Comparison of ENCODE assay signal across 8 cellular contexts in the genomic region with DNA sequence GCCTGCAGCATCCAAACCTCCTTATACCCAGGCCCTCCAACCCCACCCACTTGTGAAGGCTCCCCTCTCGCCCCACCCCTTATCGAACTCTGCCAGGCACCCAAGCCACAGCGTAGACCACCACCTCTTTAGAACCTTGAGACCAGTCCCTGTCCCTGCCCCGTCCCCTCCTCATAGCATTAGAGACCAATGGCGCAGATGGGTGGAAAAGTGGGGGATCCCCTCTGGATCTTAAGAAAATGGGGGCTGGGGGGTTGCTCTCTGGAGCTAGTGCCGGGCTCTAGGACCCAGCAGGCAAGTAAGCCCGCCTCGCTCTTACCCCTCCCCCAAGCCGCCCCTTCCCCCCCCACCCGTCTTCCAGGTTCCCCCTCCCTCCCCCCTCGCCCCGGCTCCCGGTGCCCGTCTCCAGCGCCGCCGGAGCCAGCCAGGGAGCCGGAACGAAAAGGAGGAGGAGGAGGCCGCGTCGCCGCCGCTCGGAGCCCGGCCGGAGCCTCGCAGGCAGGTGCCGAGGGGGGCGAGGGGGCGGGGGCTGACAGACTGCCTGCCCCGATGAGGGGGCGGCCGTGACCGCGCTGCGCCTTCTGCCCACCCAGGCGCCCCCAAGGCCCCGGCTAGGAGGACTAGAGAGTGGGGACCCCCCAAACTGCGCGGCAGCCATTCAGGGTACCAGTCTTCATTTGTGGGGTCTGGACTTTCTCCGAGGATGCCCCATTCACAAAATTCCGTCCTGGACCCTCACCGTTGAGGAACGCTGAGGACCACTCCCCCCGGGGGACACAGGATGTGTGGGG. TPM values are rescaled to one million over a fixed set of nuclear protein-coding genes. Genes with fewer than 3 reads are reported as not detected.
DNase-seq lines count a peak whose midpoint lies in the region; ATAC-seq, FAIRE-seq and TF ChIP-seq lines count a peak whose summit lies in the region.

A gene with protein sequence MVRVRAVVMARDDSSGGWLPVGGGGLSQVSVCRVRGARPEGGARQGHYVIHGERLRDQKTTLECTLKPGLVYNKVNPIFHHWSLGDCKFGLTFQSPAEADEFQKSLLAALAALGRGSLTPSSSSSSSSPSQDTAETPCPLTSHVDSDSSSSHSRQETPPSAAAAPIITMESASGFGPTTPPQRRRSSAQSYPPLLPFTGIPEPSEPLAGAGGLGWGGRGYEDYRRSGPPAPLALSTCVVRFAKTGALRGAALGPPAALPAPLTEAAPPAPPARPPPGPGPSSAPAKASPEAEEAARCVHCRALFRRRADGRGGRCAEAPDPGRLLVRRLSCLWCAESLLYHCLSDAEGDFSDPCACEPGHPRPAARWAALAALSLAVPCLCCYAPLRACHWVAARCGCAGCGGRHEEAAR (plus strand): TSS at position 388 of the 791 bp plus-strand sequence. CDS start 1,606 bp downstream, outside the sequence.

- H3K4me1 ChIP-seq in Peyer's patch (peaks cover 4 to 40% (median 27%) of the 10 kb centered on the region in 4 donors), mesenchymal stem cell (ENCODE audit: control insufficient read depth, insufficient read depth, low read depth, low read length) (peaks cover 43% of the 10 kb centered on the region)

- peak within 1 kb of the TSS; percentile 91 for H2AK5ac ChIP-seq in mesenchymal stem cell (ENCODE audit: low read length, severe bottlenecking)

- H3K4me2 ChIP-seq in mesenchymal stem cell (ENCODE audit: low read length, poor library complexity, severe bottlenecking): peak within 1 kb of the TSS; percentile 100

- peaks cover 28% of the 10 kb centered on the region for H3K79me1 ChIP-seq in mesenchymal stem cell (replicated peaks; ENCODE audit: low read length, poor library complexity, severe bottlenecking)

- H3K4ac ChIP-seq in mesenchymal stem cell (ENCODE audit: low read depth in 1 of 2, low read length in 2 of 2): peak within 1 kb of the TSS; percentile 83 to 99

- H2BK12ac ChIP-seq in mesenchymal stem cell (ENCODE audit: low read length in 2 of 2): peak within 1 kb of the TSS; percentile 49 to 92

- no peaks in the 10 kb centered on the region for H3K27me3 Mint-ChIP-seq in effector memory CD8-positive, alpha-beta T cell

- under 1% methylated on average over 27 of the region's 46 CpGs for WGBS in mesenchymal stem cell

- peak within 1 kb of the TSS; percentile 88 to 93 for H3K18ac ChIP-seq in mesenchymal stem cell (ENCODE audit: low read depth in 1 of 2, low read length in 2 of 2)

- no peak for TF ChIP-seq POLR2A in Peyer's patch (IDR thresholded peaks at IDR 0.05)

- TF ChIP-seq CTCF in AG10803 (conservative IDR thresholded peaks at IDR 0.05; ENCODE audit: low read length) (no peak), Peyer's patch (IDR thresholded peaks at IDR 0.05) (no peak)

- ATAC-seq in effector memory CD8-positive, alpha-beta T cell (replicated peaks): peak; percentile 62
- ATAC-seq in HG03039 (IDR thresholded peaks at IDR 0.05; ENCODE audit: unreplicated experiment): no peak

- no peaks in the 10 kb centered on the region for H3K9me3 Mint-ChIP-seq in effector memory CD8-positive, alpha-beta T cell

- H2BK15ac ChIP-seq in mesenchymal stem cell (ENCODE audit: low read depth, poor library complexity, severe bottlenecking): peak within 1 kb of the TSS; percentile 84

- H3K27ac Mint-ChIP-seq in effector memory CD8-positive, alpha-beta T cell: peak within 1 kb of the TSS; percentile 69 to 72

- H3K14ac ChIP-seq in mesenchymal stem cell (ENCODE audit: low read length in 2 of 2): peak within 1 kb of the TSS in 1 of 2 experiments; percentile 85

- H3K23ac ChIP-seq in mesenchymal stem cell (ENCODE audit: low read length in 2 of 2): peak within 1 kb of the TSS in 1 of 2 experiments; percentile 27

- no peak for FAIRE-seq in urothelium cell line (lab: Jason Lieb, UNC)

- H3K4me3 Mint-ChIP-seq in effector memory CD8-positive, alpha-beta T cell: peak within 1 kb of the TSS; percentile 83 to 85

- no peaks in the 10 kb centered on the region for H3K9me3 ChIP-seq in Peyer's patch
- no peaks in the 10 kb centered on the region for H3K9me3 ChIP-seq in mesenchymal stem cell (ENCODE audit: control insufficient read depth, low read length)

- peaks cover 19% of the 10 kb centered on the region for H3K36me3 Mint-ChIP-seq in effector memory CD8-positive, alpha-beta T cell (ENCODE audit: insufficient read depth)

- H4K91ac ChIP-seq in mesenchymal stem cell (ENCODE audit: low read length): peak within 1 kb of the TSS; percentile 82

- H3K36me3 ChIP-seq in H7 (replicated peaks; ENCODE audit: control insufficient read depth, insufficient read depth, low read length) (peaks cover 4% of the 10 kb centered on the region), Peyer's patch (peaks cover 0 to 14% (median 0%) of the 10 kb centered on the region in 3 donors), mesenchymal stem cell (ENCODE audit: control insufficient read depth in 1 of 2, insufficient read depth in 2 of 2, low read depth in 1 of 2, low read length in 2 of 2) (peaks cover 35 to 46% of the 10 kb centered on the region in 2 experiments)

- H4K8ac ChIP-seq in mesenchymal stem cell (ENCODE audit: low read length): peak within 1 kb of the TSS; percentile 73

- H3K27me3 ChIP-seq in H7 (ENCODE audit: control insufficient read depth, insufficient read depth, low read length) (peaks cover 20% of the 10 kb centered on the region), Peyer's patch (no peaks in the 10 kb centered on the region), mesenchymal stem cell (ENCODE audit: control insufficient read depth in 1 of 2, insufficient read depth in 1 of 2, low read length in 2 of 2) (no peaks in the 10 kb centered on the region)

- peak within 1 kb of the TSS; percentile 95 for H2BK120ac ChIP-seq in mesenchymal stem cell (ENCODE audit: low read depth, low read length)

- H3K27ac ChIP-seq in Peyer's patch: peak within 1 kb of the TSS in 3 of 4 donors; percentile 70 to 95 (median 90)
- H3K27ac ChIP-seq in mesenchymal stem cell (ENCODE audit: low read length, poor library complexity, severe bottlenecking): peak within 1 kb of the TSS; percentile 84

- H2BK5ac ChIP-seq in mesenchymal stem cell (ENCODE audit: low read depth, low read length, poor library complexity, severe bottlenecking): peak within 1 kb of the TSS; percentile 77

- peak within 1 kb of the TSS; percentile 60 for H2AFZ ChIP-seq in mesenchymal stem cell (ENCODE audit: low read depth, low read length)

- DNase-seq in AG10803 (ENCODE audit: low read depth) (peak; percentile 61), H7 (peak; percentile 94), Peyer's patch (peak in 1 of 3 donors; percentile 54), mesenchymal stem cell (no peak), urothelium cell line (ENCODE audit: low spot score) (peak; percentile 76), GM19240 (ENCODE audit: insufficient read length, low spot score) (no peak)
- no peak for DNase-seq in effector memory CD8-positive, alpha-beta T cell

- peaks cover 11 to 12% of the 10 kb centered on the region in 2 donors for H3K4me1 Mint-ChIP-seq in effector memory CD8-positive, alpha-beta T cell (ENCODE audit: low read depth in 2 of 2)

- H3K9ac ChIP-seq in mesenchymal stem cell (ENCODE audit: low read length): peak within 1 kb of the TSS; percentile 89

- H3K4me3 ChIP-seq in AG10803 (ENCODE audit: low read length) (peak within 1 kb of the TSS; percentile 83), H7 (ENCODE audit: insufficient read depth, low read depth, low read length) (peak within 1 kb of the TSS; percentile 88), Peyer's patch (peak within 1 kb of the TSS; percentile 33 to 74 (median 50)), mesenchymal stem cell (ENCODE audit: insufficient read depth in 1 of 2, low read depth in 1 of 2, low read length in 2 of 2) (peak within 1 kb of the TSS; percentile 81 to 90)

RNA-seq across cellular contexts. Expression of the gene that starts here (rescaled TPM):
- 1.6 and 4.2 TPM in 2 replicates for total RNA-seq in H7 (2014; rRNA removed; shearing (Covaris generic))
- 1 to 10 TPM in 2 of 4 donors, under 1 TPM in 1, not detected in 1; 0.88 to 5.9 (median 2.4) TPM for total RNA-seq in Peyer's patch
- polyA plus RNA-seq in mesenchymal stem cell (2013, experiment 1 of 2): 12.8 TPM
- polyA plus RNA-seq in mesenchymal stem cell (2013, experiment 2 of 2): 11.8 TPM

Comparison
In these comparisons a context has a peak if more than half of its experiments do, and no peak if none do; other contexts are left out.
1. DNase-seq: peak in AG10803 (single experiment), H7 (single experiment) and urothelium cell line (single experiment); none in effector memory CD8-positive, alpha-beta T cell (0 of 3), mesenchymal stem cell (single experiment) and GM19240 (single experiment).
2. Peak in every context shown above with its lines, with median percentiles within 50 percentile points of each other: H3K4me3 ChIP-seq.